23 cellular contexts compared by ENCODE assay signal in genomic region chr14:73253721-73254120, GRCh38.
"Had no signal": no experiment of that assay in that cellular context is flagged by ENCODE, and none has a peak within 500 bp of the region (broad histone marks: within the 10 kb centered on the region; RNA-seq: fewer than 3 reads in every experiment).

No MANE protein-coding gene starts in this region.

- H3K4me1 Mint-ChIP-seq: natural killer cell had no signal

- H3K27ac Mint-ChIP-seq: activated CD4-positive, alpha-beta memory T cell treated with anti-CD3 and anti-CD28 coated beads for 36 hours; activated CD4-positive, alpha-beta T cell treated with anti-CD3 and anti-CD28 coated beads, Interleukin-2, amount 10 ng/mL, durations not matched to agents 24 days and 14 days; activated T-cell treated with anti-CD3 and anti-CD28 coated beads, Interleukin-2, amount 50 U/mL, for 24 hours; natural killer cell; neural progenitor cell had no signal

- H3K4me3 Mint-ChIP-seq: activated CD4-positive, alpha-beta memory T cell treated with anti-CD3 and anti-CD28 coated beads for 36 hours; activated CD4-positive, alpha-beta T cell treated with anti-CD3 and anti-CD28 coated beads, Interleukin-2, amount 10 ng/mL, durations not matched to agents 24 days and 14 days; activated T-cell treated with anti-CD3 and anti-CD28 coated beads, Interleukin-2, amount 50 U/mL, for 24 hours; natural killer cell; neural progenitor cell had no signal

- H3K9me3 Mint-ChIP-seq: activated CD4-positive, alpha-beta memory T cell treated with anti-CD3 and anti-CD28 coated beads for 36 hours; activated CD4-positive, alpha-beta T cell treated with anti-CD3 and anti-CD28 coated beads, Interleukin-2, amount 10 ng/mL, durations not matched to agents 24 days and 14 days; activated T-cell treated with anti-CD3 and anti-CD28 coated beads, Interleukin-2, amount 50 U/mL, for 24 hours; natural killer cell; neural progenitor cell had no signal

- H3K9ac ChIP-seq: neural progenitor cell had no signal

- DNase-seq: activated CD4-positive, alpha-beta memory T cell treated with anti-CD3 and anti-CD28 coated beads for 36 hours; activated CD4-positive, alpha-beta T cell treated with anti-CD3 and anti-CD28 coated beads, Interleukin-2, amount 10 ng/mL, durations not matched to agents 24 days and 14 days; activated CD4-positive, CD25-positive, alpha-beta regulatory T cell treated with anti-CD3 and anti-CD28 coated beads, Interleukin-2, amount 50 U/mL, for 72 hours; activated CD8-positive, alpha-beta memory T cell treated with anti-CD3 and anti-CD28 coated beads, Interleukin-2, amount 50 U/mL, for 4 hours; activated gamma-delta T cell; activated naive CD4-positive, alpha-beta T cell treated with anti-CD3 and anti-CD28 coated beads, Interleukin-2, amount 50 U/mL, for 16 hours; activated T-cell treated with anti-CD3 and anti-CD28 coated beads, Interleukin-2, amount 50 U/mL, for 24 hours; amniotic stem cell; central memory CD4-positive, alpha-beta T cell; foreskin fibroblast; heart left ventricle; hypothalamus; left ventricle myocardium inferior; midbrain; natural killer cell; stimulated activated naive CD4-positive, alpha-beta T cell; T-helper 2 cell; testis; transverse colon had no signal

- H3K27me3 ChIP-seq: heart left ventricle, neural progenitor cell, testis, transverse colon had no signal

- H3K9me3 ChIP-seq: heart left ventricle, left ventricle myocardium inferior, testis, transverse colon had no signal

- H3K36me3 Mint-ChIP-seq: activated CD4-positive, alpha-beta memory T cell treated with anti-CD3 and anti-CD28 coated beads for 36 hours; natural killer cell; neural progenitor cell had no signal

- H3K27ac ChIP-seq: heart left ventricle, left ventricle myocardium inferior, neural progenitor cell, skin epidermis, testis, transverse colon had no signal

- ATAC-seq: esophagus mucosa, heart left ventricle, natural killer cell, sciatic nerve had no signal

- H3K4me3 ChIP-seq: heart left ventricle, left ventricle myocardium inferior, neural progenitor cell, skin epidermis, testis, transverse colon had no signal

- H3K27me3 Mint-ChIP-seq: activated T-cell treated with anti-CD3 and anti-CD28 coated beads, Interleukin-2, amount 50 U/mL, for 24 hours had no signal

- H3K4me2 ChIP-seq: neural progenitor cell had no signal

- H3K4me1 ChIP-seq: heart left ventricle, left ventricle myocardium inferior, neural progenitor cell, testis, transverse colon had no signal

- H3K36me3 ChIP-seq: heart left ventricle, left ventricle myocardium inferior, neural progenitor cell, transverse colon had no signal

- H2AFZ ChIP-seq: neural progenitor cell had no signal
